Comparison of ENCODE assay signal across 25 cellular contexts in the genomic region with DNA sequence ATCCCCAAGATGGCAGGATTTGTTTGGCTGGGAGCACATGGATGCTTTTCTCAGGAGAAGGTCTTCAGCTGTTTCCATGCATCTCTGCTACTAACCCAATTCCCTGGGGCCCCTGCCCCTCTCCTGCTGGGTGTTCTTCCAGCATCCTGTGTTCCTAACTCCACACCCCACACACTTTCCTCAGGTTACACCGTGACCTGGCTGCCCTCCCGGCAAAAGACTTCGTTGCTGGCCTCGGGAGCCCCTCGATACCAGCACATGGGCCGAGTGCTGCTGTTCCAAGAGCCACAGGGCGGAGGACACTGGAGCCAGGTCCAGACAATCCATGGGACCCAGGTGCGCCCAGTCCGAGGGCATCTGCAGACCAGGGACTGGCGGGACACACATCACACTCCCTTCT. TPM values are rescaled to one million over a fixed set of nuclear protein-coding genes. Genes with fewer than 3 reads are reported as not detected.
DNase-seq lines count a peak whose midpoint lies in the region; ATAC-seq and TF ChIP-seq lines count a peak whose summit lies in the region.
"Had no signal": no experiment of that assay in that cellular context is flagged by ENCODE, and none has a peak within 500 bp of the region (broad histone marks: within the 10 kb centered on the region; RNA-seq: fewer than 3 reads in every experiment).

No MANE protein-coding gene starts in this region.

- H3K79me2 ChIP-seq in GM23338 (replicated peaks; ENCODE audit: insufficient read depth) = no peaks in the 10 kb centered on the region
- no peaks in the 10 kb centered on the region for H3K79me2 ChIP-seq in PC-3 (ENCODE audit: low read length)

- CTCF ChIA-PET in HEK293T (lab: Yijun Ruan, JAX) = interaction anchor here (0.7 to 1.4 kb wide), 2 partner anchors 14 to 17 kb away, joined by 3 read pairs; no protein-coding TSS in a partner anchor
- CTCF ChIA-PET in PC-3 (lab: Charles Lee) = no interaction called here

- no peak overlapping the region for H3K27ac ChIP-seq in GM23338 (ENCODE audit: low read depth)
- H3K27ac ChIP-seq in PC-3 (ENCODE audit: low read length) = no peak overlapping the region
- H3K27ac ChIP-seq: BLaER1, Peyer's patch had no signal

- H3K36me3 Mint-ChIP-seq in GM23338 (ENCODE audit: low read depth) = no peaks in the 10 kb centered on the region
- H3K36me3 Mint-ChIP-seq in nephron progenitor cell (ENCODE audit: low read depth) = no peaks in the 10 kb centered on the region
- H3K36me3 Mint-ChIP-seq in effector memory CD8-positive, alpha-beta T cell (ENCODE audit: insufficient read depth) = peaks cover 95% of the 10 kb centered on the region

- peaks cover 6% of the 10 kb centered on the region for H3K4me1 Mint-ChIP-seq in GM23338
- peaks cover 12% of the 10 kb centered on the region for H3K4me1 Mint-ChIP-seq in nephron progenitor cell
- peaks cover 26 to 33% of the 10 kb centered on the region in 2 donors for H3K4me1 Mint-ChIP-seq in effector memory CD8-positive, alpha-beta T cell (ENCODE audit: low read depth in 2 of 2)

- intact Hi-C loops in PC-3 (cut with micrococcal nuclease) = no loop called here

- no peak for TF ChIP-seq CTCF in GM23338 (conservative IDR thresholded peaks at IDR 0.05; ENCODE audit: low read depth in 2 of 2)
- no peak for TF ChIP-seq CTCF in nephron progenitor cell (IDR thresholded peaks at IDR 0.05)
- TF ChIP-seq CTCF in PC-3 (conservative IDR thresholded peaks at IDR 0.05; ENCODE audit: low read depth, low read length) = no peak

- ATAC-seq in GM23338 = peak; percentile 52
- ATAC-seq in effector memory CD8-positive, alpha-beta T cell (replicated peaks) = no peak
- no peak for ATAC-seq in PC-3

- H3K4me1 ChIP-seq in GM23338 (ENCODE audit: insufficient read depth) (no peaks in the 10 kb centered on the region), PC-3 (ENCODE audit: insufficient read depth, low read length) (peaks cover 6% of the 10 kb centered on the region)
- H3K4me1 ChIP-seq: Caco-2, Peyer's patch had no signal

- no peaks in the 10 kb centered on the region; the same call in 2 of the 3 replicates for H3K9me3 Mint-ChIP-seq in GM23338
- H3K9me3 Mint-ChIP-seq in nephron progenitor cell = no peaks in the 10 kb centered on the region
- no peaks in the 10 kb centered on the region for H3K9me3 Mint-ChIP-seq in effector memory CD8-positive, alpha-beta T cell
- H3K9me3 Mint-ChIP-seq: CD4-positive, alpha-beta T cell; H9 had no signal

- POLR2A ChIA-PET in HEK293T (lab: Yijun Ruan, JAX) = interaction anchor here (1.4 kb wide), 1 partner anchor 41 kb away, joined by 4 read pairs; a partner anchor contains a TSS
- POLR2A ChIA-PET in PC-3 (lab: Charles Lee; ENCODE audit: unreplicated experiment) = no interaction called here

- no peaks in the 10 kb centered on the region for H3K27me3 ChIP-seq in GM23338 (ENCODE audit: insufficient read depth)
- no peaks in the 10 kb centered on the region for H3K27me3 ChIP-seq in PC-3 (ENCODE audit: low read length)
- H3K27me3 ChIP-seq: BLaER1, Peyer's patch had no signal

- no peaks in the 10 kb centered on the region for H3K9me3 ChIP-seq in PC-3 (ENCODE audit: low read length)
- H3K9me3 ChIP-seq: BLaER1, Caco-2, Peyer's patch had no signal

- peaks cover 3% of the 10 kb centered on the region for H3K27me3 Mint-ChIP-seq in GM23338 (ENCODE audit: insufficient read depth, low read depth, poor library complexity)
- peaks cover 34% of the 10 kb centered on the region for H3K27me3 Mint-ChIP-seq in nephron progenitor cell (ENCODE audit: low read depth, poor library complexity)
- no peaks in the 10 kb centered on the region for H3K27me3 Mint-ChIP-seq in effector memory CD8-positive, alpha-beta T cell
- H3K27me3 Mint-ChIP-seq: CD4-positive, alpha-beta T cell had no signal

- H3K9ac ChIP-seq in PC-3 (ENCODE audit: low read length) = no peak overlapping the region
- H3K9ac ChIP-seq: BLaER1 had no signal

- H2AFZ ChIP-seq in GM23338 = peak overlapping the region; percentile 92
- H2AFZ ChIP-seq in PC-3 (ENCODE audit: low read length) = no peak overlapping the region

- BruUV-seq in PC-3 (replicated peaks; lab: Mats Ljungman, UMichigan) = no TSS peak

- H3K36me3 ChIP-seq in GM23338 (ENCODE audit: insufficient read depth) = no peaks in the 10 kb centered on the region
- no peaks in the 10 kb centered on the region for H3K36me3 ChIP-seq in PC-3 (ENCODE audit: low read depth, low read length)
- H3K36me3 ChIP-seq: BLaER1, Peyer's patch had no signal

- H3K27ac Mint-ChIP-seq in GM23338 = no peak overlapping the region
- no peak overlapping the region for H3K27ac Mint-ChIP-seq in nephron progenitor cell
- peak overlapping the region in 1 of 2 donors; percentile 83 for H3K27ac Mint-ChIP-seq in effector memory CD8-positive, alpha-beta T cell
- H3K27ac Mint-ChIP-seq: CD4-positive, alpha-beta T cell; H9 had no signal

- no peak overlapping the region for H3K4me3 Mint-ChIP-seq in GM23338
- H3K4me3 Mint-ChIP-seq in nephron progenitor cell = peak overlapping the region; percentile 6
- no peak overlapping the region for H3K4me3 Mint-ChIP-seq in effector memory CD8-positive, alpha-beta T cell
- H3K4me3 Mint-ChIP-seq: CD4-positive, alpha-beta T cell; H9 had no signal

- H3K4me3 ChIP-seq in GM23338 (no peak overlapping the region), PC-3 (ENCODE audit: low read length) (no peak overlapping the region)
- H3K4me3 ChIP-seq: BLaER1, Peyer's patch had no signal

- no peak overlapping the region for H3K4me2 ChIP-seq in GM23338
- no peak overlapping the region for H3K4me2 ChIP-seq in PC-3 (ENCODE audit: low read length)
- H3K4me2 ChIP-seq: BLaER1 had no signal

- no peaks in the 10 kb centered on the region for H3K9me2 ChIP-seq in GM23338 (ENCODE audit: insufficient read depth)
- H3K9me2 ChIP-seq in PC-3 (replicated peaks; ENCODE audit: low read length) = no peaks in the 10 kb centered on the region

- DNase-seq in GM23338 (ENCODE audit: low spot score) (no peak), HEK293T (ENCODE audit: extremely low spot score) (no peak), iPS-NIHi11 (ENCODE audit: low spot score) (peak; percentile 11), nephron progenitor cell (peak; percentile 18), PC-3 (no peak), COLO668 (lab: John Stamatoyannopoulos, UW; ENCODE audit: unreplicated experiment) (no peak)
- DNase-seq in effector memory CD8-positive, alpha-beta T cell = no peak
- DNase-seq: Caco-2; CD4-positive, alpha-beta T cell; DMS153; H9; KG1; NCI-H1092 treated with DMSO at 0.1 percent for 48 hours; NCI-H1436 treated with DMSO at 0.1 percent for 48 hours; NCI-H1930; NCI-H2171; NCI-H345; NCI-H524; NCI-H774; NK-92 treated with Interleukin-12 subunit alpha and Interleukin-12 subunit beta, amount 100 ng/mL, for 24 hours; Peyer's patch had no signal

- H3F3A ChIP-seq in GM23338 (replicated peaks; ENCODE audit: low read depth) (no peaks in the 10 kb centered on the region), PC-3 (ENCODE audit: low read length, unreplicated experiment) (no peaks in the 10 kb centered on the region)

- H4K20me1 ChIP-seq in GM23338 (replicated peaks; ENCODE audit: insufficient read depth) (no peaks in the 10 kb centered on the region), PC-3 (ENCODE audit: low read length) (no peaks in the 10 kb centered on the region)
- H4K20me1 ChIP-seq: BLaER1 had no signal

TF ChIP-seq in HEK293T, 16 proteins besides CTCF, POLR2A, EP300 and RAD21:
- no peak for TF ChIP-seq FOXM1 (IDR thresholded peaks at IDR 0.05; ENCODE audit: borderline replicate concordance)
- TF ChIP-seq L3MBTL2 (conservative IDR thresholded peaks at IDR 0.05) = peak; percentile 35; the same call in 1 of the 2 replicates

RNA-seq across cellular contexts. Expression of a gene that starts 21.5 kb away (rescaled TPM):
- total RNA-seq in GM23338 (2014; rRNA removed; shearing (Covaris generic)) = 0.07 TPM in 1 of 2 replicates, not detected in the other
- 0.05 and 0.43 TPM in 2 replicates for polyA plus RNA-seq in GM23338 (2016; fragmentation: Nextera tagmentation; extraction: Ambion mirVana)
- not detected in 2 replicates for total RNA-seq in PC-3 (2014; rRNA removed)
- total RNA-seq: A673, G401, H9, HT1080 had no signal

RNA-seq across cellular contexts. Expression of a gene that starts 32.3 kb away (rescaled TPM):
- 34.6 and 43.0 TPM in 2 replicates for total RNA-seq in GM23338 (2014; rRNA removed; shearing (Covaris generic))
- polyA plus RNA-seq in GM23338 (2016; fragmentation: Nextera tagmentation; extraction: Ambion mirVana) = 8.3 and 8.5 TPM in 2 replicates
- total RNA-seq in PC-3 (2014; rRNA removed) = 31.2 and 46.7 TPM in 2 replicates

RNA-seq across cellular contexts. Expression of a gene that starts 40.6 kb away (rescaled TPM):
- total RNA-seq in GM23338 (2014; rRNA removed; shearing (Covaris generic)) = 10.8 and 12.6 TPM in 2 replicates
- polyA plus RNA-seq in GM23338 (2016; fragmentation: Nextera tagmentation; extraction: Ambion mirVana) = 3.0 and 4.2 TPM in 2 replicates
- 7.9 and 8.9 TPM in 2 replicates for total RNA-seq in PC-3 (2014; rRNA removed)
- total RNA-seq: G401 had no signal

RNA-seq across cellular contexts. Expression of a gene that starts 48.4 kb away (rescaled TPM):
- 35.2 and 43.0 TPM in 2 replicates for total RNA-seq in GM23338 (2014; rRNA removed; shearing (Covaris generic))
- 27.3 and 29.7 TPM in 2 replicates for polyA plus RNA-seq in GM23338 (2016; fragmentation: Nextera tagmentation; extraction: Ambion mirVana)
- 8.4 and 16.8 TPM in 2 replicates for total RNA-seq in PC-3 (2014; rRNA removed)

Comparison
In these comparisons a context has a peak if more than half of its experiments do, and no peak if none do; other contexts are left out.
1. DNase-seq: peak in iPS-NIHi11 (single experiment) and nephron progenitor cell (single experiment); none in GM23338 (single experiment), HEK293T (single experiment), effector memory CD8-positive, alpha-beta T cell (0 of 3), PC-3 (single experiment) and COLO668 (single experiment).